Comparison of ENCODE assay signal across 8 cellular contexts in genomic region chr9:89471796-89472195, GRCh38. TPM values are rescaled to one million over a fixed set of nuclear protein-coding genes. Genes with fewer than 3 reads are reported as not detected.
DNase-seq lines count a peak whose midpoint lies in the region; ATAC-seq, FAIRE-seq and TF ChIP-seq lines count a peak whose summit lies in the region.
"Not testable (repeated sequence)": the region's sequence is repeated elsewhere in the genome, so short reads cannot be mapped to it uniquely, and the experiment has no call there.

No MANE protein-coding gene starts in this region.

- H3K27me3 ChIP-seq in CD4-positive, alpha-beta memory T cell (ENCODE audit: insufficient read depth, low read length); H1 (replicated peaks in 1 of 4; ENCODE audit: control insufficient read depth in 3 of 4, extremely low read depth in 1 of 4, insufficient read depth in 3 of 4, low read length in 3 of 4); neutrophil; thymus (ENCODE audit: control insufficient read depth, insufficient read depth): not testable (repeated sequence)

- H3K4ac ChIP-seq in H1 (replicated peaks; ENCODE audit: insufficient read length, low read depth, low read length) = not testable (repeated sequence)

- 0 out of 2 replicates have a peak overlapping the region, but pooled peaks have one; percentile 11 for H2BK12ac ChIP-seq in H1 (ENCODE audit: low read depth, low read length)

- H2BK20ac ChIP-seq in H1 (ENCODE audit: low read length) = not testable (repeated sequence)

- not testable (repeated sequence) for H3K27me3 Mint-ChIP-seq in CD4-positive, alpha-beta memory T cell; T-helper 17 cell; activated CD4-positive, alpha-beta memory T cell treated with anti-CD3 and anti-CD28 coated beads, Interleukin-2, amount 10 ng/mL, durations not matched to agents 7 days and 5 days; activated T-cell treated with anti-CD3 and anti-CD28 coated beads, Interleukin-2, amount 50 U/mL, for 24 hours; activated naive CD4-positive, alpha-beta T cell treated with anti-CD3 and anti-CD28 coated beads, Interleukin-2, amount 50 U/mL, for 24 hours

- H3K27ac Mint-ChIP-seq in CD4-positive, alpha-beta memory T cell = peak overlapping the region; percentile 69 to 96 (median 92)
- H3K27ac Mint-ChIP-seq in T-helper 17 cell = peak overlapping the region; percentile 99
- peak overlapping the region; percentile 45 for H3K27ac Mint-ChIP-seq in activated CD4-positive, alpha-beta memory T cell treated with anti-CD3 and anti-CD28 coated beads, Interleukin-2, amount 10 ng/mL, durations not matched to agents 7 days and 5 days
- H3K27ac Mint-ChIP-seq in activated T-cell treated with anti-CD3 and anti-CD28 coated beads, Interleukin-2, amount 50 U/mL, for 24 hours = peak overlapping the region; percentile 96
- H3K27ac Mint-ChIP-seq in activated naive CD4-positive, alpha-beta T cell treated with anti-CD3 and anti-CD28 coated beads, Interleukin-2, amount 50 U/mL, for 24 hours = peak overlapping the region; percentile 85

- not testable (repeated sequence) for FAIRE-seq in H1 (lab: Jason Lieb, UNC)

- TF ChIP-seq EP300 in H1 (IDR thresholded peaks at IDR 0.05; ENCODE audit: borderline replicate concordance in 1 of 2, low read depth in 2 of 2, low read length in 2 of 2) = not testable (repeated sequence)

- not testable (repeated sequence) for TF ChIP-seq RAD21 in H1 (IDR thresholded peaks at IDR 0.05 in 1 of 2, conservative IDR thresholded peaks at IDR 0.05 in 1 of 2; ENCODE audit: low read depth in 2 of 2, low read length in 2 of 2)

- not testable (repeated sequence) for ATAC-seq in T-helper 17 cell

- H3K79me2 ChIP-seq in H1 (ENCODE audit: control insufficient read depth in 1 of 2, insufficient read depth in 2 of 2, low read length in 2 of 2) = peaks cover under 1 to 92% of the 10 kb centered on the region in 2 experiments; a peak in 3 of 4 replicates

- POLR2A ChIA-PET in CD4-positive, alpha-beta memory T cell (lab: Charles Lee; ENCODE audit: partially characterized antibody) = interaction anchor here (0.7 to 26.8 kb wide), 14 partner anchors 2 to 77 kb away, joined by 3 to 609 read pairs (median 9); no protein-coding TSS in a partner anchor
- POLR2A ChIA-PET in activated CD4-positive, alpha-beta memory T cell treated with anti-CD3 and anti-CD28 coated beads, Interleukin-2, amount 10 ng/mL, durations not matched to agents 7 days and 5 days (lab: Charles Lee) = interaction anchor here (0.7 to 1.8 kb wide), 6 partner anchors 9 to 78 kb away, joined by 3 to 6 read pairs (median 4); no protein-coding TSS in a partner anchor
- POLR2A ChIA-PET in H1 (lab: Charles Lee; ENCODE audit: partially characterized antibody) = interaction anchor here (1.1 to 1.2 kb wide), 2 partner anchors 10 to 12 kb away, joined by 3 read pairs; no protein-coding TSS in a partner anchor

- H3K18ac ChIP-seq in H1 (ENCODE audit: extremely low read depth, low read length) = not testable (repeated sequence)

- not testable (repeated sequence) for H3K56ac ChIP-seq in H1 (replicated peaks; ENCODE audit: insufficient read length, low read depth, low read length)

- H3K23ac ChIP-seq in H1 (ENCODE audit: insufficient read length) = not testable (repeated sequence)

- H3K79me1 ChIP-seq in H1 (ENCODE audit: low read depth, low read length) = peaks cover 18% of the 10 kb centered on the region

- H3K4me1 ChIP-seq in CD4-positive, alpha-beta memory T cell (ENCODE audit: insufficient read depth, low read length) = peaks cover 98% of the 10 kb centered on the region
- H3K4me1 ChIP-seq in H1 (replicated peaks in 1 of 4; ENCODE audit: control insufficient read depth in 3 of 4, insufficient read depth in 4 of 4, low read length in 3 of 4) (peaks cover 6 to 25% (median 15%) of the 10 kb centered on the region in 4 experiments; a peak in 6 of 7 replicates), neutrophil (ENCODE audit: control insufficient read depth in 1 of 2, insufficient read depth in 1 of 2, low read depth in 1 of 2, low read length in 1 of 2) (peaks cover 62 to 87% of the 10 kb centered on the region in 2 experiments), thymus (ENCODE audit: control insufficient read depth, insufficient read depth, low read length) (peaks cover 59% of the 10 kb centered on the region)

- not testable (repeated sequence) for H2AFZ ChIP-seq in H1 (ENCODE audit: low read length)

- peak overlapping the region; percentile 63; the same call in 1 of the 2 replicates for H2BK15ac ChIP-seq in H1 (ENCODE audit: low read length)

- peaks cover 2 to 13% of the 10 kb centered on the region in 2 experiments for H4K20me1 ChIP-seq in H1 (replicated peaks in 1 of 2; ENCODE audit: control insufficient read depth in 1 of 2, insufficient read depth in 2 of 2, low read length in 2 of 2)

- peak overlapping the region in 6 of 8 donors; percentile 48 to 81 (median 60) for H3K4me3 Mint-ChIP-seq in CD4-positive, alpha-beta memory T cell
- not testable (repeated sequence) for H3K4me3 Mint-ChIP-seq in T-helper 17 cell; activated CD4-positive, alpha-beta memory T cell treated with anti-CD3 and anti-CD28 coated beads, Interleukin-2, amount 10 ng/mL, durations not matched to agents 7 days and 5 days
- peak overlapping the region; percentile 40 for H3K4me3 Mint-ChIP-seq in activated T-cell treated with anti-CD3 and anti-CD28 coated beads, Interleukin-2, amount 50 U/mL, for 24 hours
- peak overlapping the region; percentile 55 for H3K4me3 Mint-ChIP-seq in activated naive CD4-positive, alpha-beta T cell treated with anti-CD3 and anti-CD28 coated beads, Interleukin-2, amount 50 U/mL, for 24 hours

- CTCF ChIA-PET in CD4-positive, alpha-beta memory T cell (lab: Charles Lee; ENCODE audit: partially characterized antibody) = interaction anchor here (1.1 to 4.1 kb wide), 7 partner anchors 9 to 77 kb away, joined by 3 to 27 read pairs (median 4); no protein-coding TSS in a partner anchor
- CTCF ChIA-PET in activated CD4-positive, alpha-beta memory T cell treated with anti-CD3 and anti-CD28 coated beads, Interleukin-2, amount 10 ng/mL, durations not matched to agents 7 days and 5 days (lab: Charles Lee) = interaction anchor here (4.1 kb wide), 1 partner anchor 77 kb away, joined by 27 read pairs; no protein-coding TSS in a partner anchor
- CTCF ChIA-PET in H1 (lab: Charles Lee; ENCODE audit: partially characterized antibody) = interaction anchor here (0.6 to 1.5 kb wide), 6 partner anchors 9 to 354 kb away, joined by 3 to 4 read pairs (median 4); no protein-coding TSS in a partner anchor

- DNase-seq in CD4-positive, alpha-beta memory T cell; T-helper 17 cell; activated CD4-positive, alpha-beta memory T cell treated with anti-CD3 and anti-CD28 coated beads, Interleukin-2, amount 10 ng/mL, durations not matched to agents 7 days and 5 days; H1 (ENCODE audit: low read depth in 1 of 2, low spot score in 2 of 2): not testable (repeated sequence)
- peak; percentile 34 for DNase-seq in activated T-cell treated with anti-CD3 and anti-CD28 coated beads, Interleukin-2, amount 50 U/mL, for 24 hours

- H3K36me3 Mint-ChIP-seq in CD4-positive, alpha-beta memory T cell = peaks cover 47 to 65% of the 10 kb centered on the region in 2 donors
- H3K36me3 Mint-ChIP-seq in T-helper 17 cell (ENCODE audit: low read depth) = not testable (repeated sequence)
- peaks cover 80% of the 10 kb centered on the region for H3K36me3 Mint-ChIP-seq in activated CD4-positive, alpha-beta memory T cell treated with anti-CD3 and anti-CD28 coated beads, Interleukin-2, amount 10 ng/mL, durations not matched to agents 7 days and 5 days (ENCODE audit: low read depth)
- peaks cover 94% of the 10 kb centered on the region for H3K36me3 Mint-ChIP-seq in activated T-cell treated with anti-CD3 and anti-CD28 coated beads, Interleukin-2, amount 50 U/mL, for 24 hours (ENCODE audit: low read depth)
- peaks cover 42% of the 10 kb centered on the region for H3K36me3 Mint-ChIP-seq in activated naive CD4-positive, alpha-beta T cell treated with anti-CD3 and anti-CD28 coated beads, Interleukin-2, amount 50 U/mL, for 24 hours

- intact Hi-C loops in CD4-positive, alpha-beta memory T cell (cut with micrococcal nuclease) = loop anchor here (2.0 kb wide), 1 partner anchor 15 kb away; no protein-coding TSS in a partner anchor

- not testable (repeated sequence) for H3K9me3 ChIP-seq in CD4-positive, alpha-beta memory T cell (ENCODE audit: control insufficient read depth in 1 of 2, low read length in 2 of 2); T-helper 17 cell (ENCODE audit: control insufficient read depth, low read length, poor library complexity, severe bottlenecking); H1 (ENCODE audit: insufficient read depth in 2 of 2, low read depth in 1 of 2, low read length in 1 of 2); neutrophil; thymus (ENCODE audit: control insufficient read depth)

- H3K14ac ChIP-seq in H1 (ENCODE audit: insufficient read length) = not testable (repeated sequence)

- not testable (repeated sequence) for TF ChIP-seq CTCF in H1 (IDR thresholded peaks at IDR 0.05; ENCODE audit: control extremely low read depth in 1 of 3, insufficient read depth in 1 of 3, low read depth in 1 of 3, low read length in 3 of 3); neutrophil (IDR thresholded peaks at IDR 0.05)

- not testable (repeated sequence) for H4K8ac ChIP-seq in H1 (ENCODE audit: extremely low read depth, insufficient read depth, low read length)

- not testable (repeated sequence) for H3K23me2 ChIP-seq in H1 (ENCODE audit: low read depth, low read length)

- peaks cover 21% of the 10 kb centered on the region for H3K36me3 ChIP-seq in CD4-positive, alpha-beta memory T cell (ENCODE audit: insufficient read depth, low read length)
- H3K36me3 ChIP-seq in H1 (ENCODE audit: control insufficient read depth in 2 of 4, insufficient read depth in 4 of 4, low read length in 3 of 4) = not testable (repeated sequence)
- H3K36me3 ChIP-seq in neutrophil (peaks cover 53% of the 10 kb centered on the region), thymus (ENCODE audit: control insufficient read depth, insufficient read depth) (peaks cover 35% of the 10 kb centered on the region)

- WGBS in H1 (ENCODE audit: extremely low coverage in 1 of 2, insufficient coverage in 1 of 2, insufficient read length in 1 of 2, insufficient replicate concordance in 2 of 2, low coverage in 1 of 2, low lambda C conversion rate in 2 of 2, missing lambda C conversion rate in 1 of 2), 2 experiments = 84% methylated on average over 3 of the region's 3 CpGs; no CpG with 5 or more reads in 1 of the 2 experiments
- WGBS in thymus = 86% methylated on average over 3 of the region's 3 CpGs

- H4K91ac ChIP-seq in H1 (replicated peaks; ENCODE audit: insufficient read length, low read length) = not testable (repeated sequence)

- H2BK120ac ChIP-seq in H1 (replicated peaks; ENCODE audit: low read depth, low read length) = not testable (repeated sequence)

- H3K4me1 Mint-ChIP-seq in CD4-positive, alpha-beta memory T cell = peaks cover 80 to 97% (median 89%) of the 10 kb centered on the region in 4 donors
- peaks cover 79% of the 10 kb centered on the region for H3K4me1 Mint-ChIP-seq in T-helper 17 cell
- H3K4me1 Mint-ChIP-seq in activated CD4-positive, alpha-beta memory T cell treated with anti-CD3 and anti-CD28 coated beads, Interleukin-2, amount 10 ng/mL, durations not matched to agents 7 days and 5 days = peaks cover 91% of the 10 kb centered on the region
- peaks cover 96% of the 10 kb centered on the region for H3K4me1 Mint-ChIP-seq in activated T-cell treated with anti-CD3 and anti-CD28 coated beads, Interleukin-2, amount 50 U/mL, for 24 hours (ENCODE audit: low read depth)
- H3K4me1 Mint-ChIP-seq in activated naive CD4-positive, alpha-beta T cell treated with anti-CD3 and anti-CD28 coated beads, Interleukin-2, amount 50 U/mL, for 24 hours = peaks cover 96% of the 10 kb centered on the region

- H3K9me3 Mint-ChIP-seq in CD4-positive, alpha-beta memory T cell; activated CD4-positive, alpha-beta memory T cell treated with anti-CD3 and anti-CD28 coated beads, Interleukin-2, amount 10 ng/mL, durations not matched to agents 7 days and 5 days; activated T-cell treated with anti-CD3 and anti-CD28 coated beads, Interleukin-2, amount 50 U/mL, for 24 hours; activated naive CD4-positive, alpha-beta T cell treated with anti-CD3 and anti-CD28 coated beads, Interleukin-2, amount 50 U/mL, for 24 hours: not testable (repeated sequence)

- H4K5ac ChIP-seq in H1 (ENCODE audit: insufficient read length, low read depth, low read length) = not testable (repeated sequence)

- not testable (repeated sequence) for H3K4me3 ChIP-seq in CD4-positive, alpha-beta memory T cell (ENCODE audit: low read length in 2 of 2); H1 (ENCODE audit: extremely low read depth in 1 of 4, insufficient read depth in 2 of 4, low read depth in 3 of 4, low read length in 4 of 4); neutrophil (ENCODE audit: low read depth in 1 of 2, low read length in 1 of 2); thymus (ENCODE audit: low read length)

- not testable (repeated sequence) for H3K27ac ChIP-seq in CD4-positive, alpha-beta memory T cell (ENCODE audit: low read depth, low read length); H1 (ENCODE audit: low read depth, low read length)
- H3K27ac ChIP-seq in neutrophil (peak overlapping the region; percentile 53), thymus (ENCODE audit: low read depth) (peak overlapping the region; percentile 60)

- not testable (repeated sequence) for TF ChIP-seq POLR2A in H1 (IDR thresholded peaks at IDR 0.05; ENCODE audit: control extremely low read depth in 1 of 2, low read depth in 2 of 2, low read length in 2 of 2)

- 0 out of 2 replicates have a peak overlapping the region, but pooled peaks have one; percentile 66 for H2AK5ac ChIP-seq in H1 (ENCODE audit: low read depth, low read length)

- not testable (repeated sequence) for H3K4me2 ChIP-seq in H1 (ENCODE audit: insufficient read depth in 1 of 2, low read depth in 2 of 2, low read length in 2 of 2)

- peak overlapping the region; percentile 15; the same call in 1 of the 2 replicates for H2BK5ac ChIP-seq in H1 (ENCODE audit: low read depth, low read length)

- not testable (repeated sequence) for H3K9ac ChIP-seq in H1 (replicated peaks in 1 of 4; ENCODE audit: extremely low read depth in 1 of 4, low read depth in 3 of 4, low read length in 3 of 4)

RNA-seq across cellular contexts. Expression of gene SEMA4D, which starts 26.1 kb away (rescaled TPM):
- 100 to 1,000 TPM; 393 to 410 TPM for total RNA-seq in CD4-positive, alpha-beta memory T cell
- polyA plus RNA-seq in CD4-positive, alpha-beta memory T cell = 100 to 1,000 TPM in 1 of 2 donors, 10 to 100 TPM in 1; 49.5 to 166 TPM
- total RNA-seq in T-helper 17 cell = 100 to 1,000 TPM; 250 to 312 TPM
- 100 to 1,000 TPM; 339 to 350 TPM for total RNA-seq in activated CD4-positive, alpha-beta memory T cell treated with anti-CD3 and anti-CD28 coated beads, Interleukin-2, amount 10 ng/mL, durations not matched to agents 7 days and 5 days
- total RNA-seq in H1 (2021; fragmentation: NEBNext Ultra II Directional; extraction: Animal tissue kit (Norgen Biotek cat#: 25700)) = 63.1 and 70.4 TPM in 2 replicates
- polyA plus RNA-seq in H1 (2011; rRNA removed) = 21.0 and 34.3 TPM in 2 replicates
- polyA plus RNA-seq in H1 (2011; cell fraction: cytosol; rRNA removed) = 22.5 TPM
- polyA plus RNA-seq in H1 (2011; cell fraction: nucleus; rRNA removed) = 77.9 TPM
- polyA plus RNA-seq in H1 (2012, experiment 1 of 2) = 37.1 to 43.6 TPM (median 42.0 TPM) in 4 replicates
- polyA plus RNA-seq in H1 (2012, experiment 2 of 2) = 17.8 TPM
- 49.6 TPM for polyA plus RNA-seq in H1 (2013, experiment 1 of 2)
- 47.0 TPM for polyA plus RNA-seq in H1 (2013, experiment 2 of 2)
- polyA minus RNA-seq in H1 (2011; rRNA and poly(A)+ RNA removed) = 28.5 and 31.1 TPM in 2 replicates
- polyA minus RNA-seq in H1 (2011; cell fraction: cytosol; rRNA and poly(A)+ RNA removed) = 39.3 TPM
- 60.8 TPM for polyA minus RNA-seq in H1 (2011; cell fraction: nucleus; rRNA and poly(A)+ RNA removed)
- 62.1 TPM for polyA plus RNA-seq in thymus

Comparison
In these comparisons a context has a peak if more than half of its experiments do, and no peak if none do; other contexts are left out.
1. H3K27ac Mint-ChIP-seq: peak in every context shown above with its lines; median percentile 99 in T-helper 17 cell; 96 in activated T-cell treated with anti-CD3 and anti-CD28 coated beads, Interleukin-2, amount 50 U/mL, for 24 hours; 92 in CD4-positive, alpha-beta memory T cell; 85 in activated naive CD4-positive, alpha-beta T cell treated with anti-CD3 and anti-CD28 coated beads, Interleukin-2, amount 50 U/mL, for 24 hours; 45 in activated CD4-positive, alpha-beta memory T cell treated with anti-CD3 and anti-CD28 coated beads, Interleukin-2, amount 10 ng/mL, durations not matched to agents 7 days and 5 days.